24 cellular contexts compared by ENCODE assay signal in genomic region chr7:105307163-105307672, GRCh38.
DNase-seq lines count a peak whose midpoint lies in the region; ATAC-seq and TF ChIP-seq lines count a peak whose summit lies in the region.
"Had no signal": no experiment of that assay in that cellular context is flagged by ENCODE, and none has a peak within 500 bp of the region (broad histone marks: within the 10 kb centered on the region; RNA-seq: fewer than 3 reads in every experiment).

No MANE protein-coding gene starts in this region.

- peak overlapping the region; percentile 5 to 66 for H3K27ac Mint-ChIP-seq in activated naive CD4-positive, alpha-beta T cell treated with anti-CD3 and anti-CD28 coated beads, Interleukin-2, amount 50 U/mL, for 72 hours
- no peak overlapping the region for H3K27ac Mint-ChIP-seq in activated naive CD4-positive, alpha-beta T cell treated with anti-CD3 and anti-CD28 coated beads for 36 hours
- peak overlapping the region; percentile 71 for H3K27ac Mint-ChIP-seq in activated T-helper 17 cell treated with anti-CD3 and anti-CD28 coated beads, Interleukin-2, amount 50 U/mL, for 72 hours
- peak overlapping the region; percentile 30 to 41 for H3K27ac Mint-ChIP-seq in natural killer cell
- H3K27ac Mint-ChIP-seq: H9 had no signal

- H3K36me3 Mint-ChIP-seq in activated naive CD4-positive, alpha-beta T cell treated with anti-CD3 and anti-CD28 coated beads, Interleukin-2, amount 50 U/mL, for 72 hours: peaks cover 0 to 18% of the 10 kb centered on the region in 2 donors
- peaks cover 2% of the 10 kb centered on the region for H3K36me3 Mint-ChIP-seq in activated naive CD4-positive, alpha-beta T cell treated with anti-CD3 and anti-CD28 coated beads for 36 hours (ENCODE audit: low read depth)
- no peaks in the 10 kb centered on the region for H3K36me3 Mint-ChIP-seq in activated T-helper 17 cell treated with anti-CD3 and anti-CD28 coated beads, Interleukin-2, amount 50 U/mL, for 72 hours (ENCODE audit: low read depth)
- H3K36me3 Mint-ChIP-seq in natural killer cell: no peaks in the 10 kb centered on the region

- H3K4me3 Mint-ChIP-seq in activated naive CD4-positive, alpha-beta T cell treated with anti-CD3 and anti-CD28 coated beads for 36 hours: no peak overlapping the region
- H3K4me3 Mint-ChIP-seq in activated T-helper 17 cell treated with anti-CD3 and anti-CD28 coated beads, Interleukin-2, amount 50 U/mL, for 72 hours: peak overlapping the region; percentile 52
- no peak overlapping the region for H3K4me3 Mint-ChIP-seq in natural killer cell
- H3K4me3 Mint-ChIP-seq: H9 had no signal

- DNase-seq in activated naive CD4-positive, alpha-beta T cell treated with anti-CD3 and anti-CD28 coated beads, Interleukin-2, amount 50 U/mL, for 72 hours (ENCODE audit: low spot score in 2 of 2): no peak
- DNase-seq in activated naive CD4-positive, alpha-beta T cell treated with anti-CD3 and anti-CD28 coated beads for 36 hours: no peak
- DNase-seq in natural killer cell (no peak), NCI-H1417 treated with DMSO at 0.1 percent for 48 hours (lab: John Stamatoyannopoulos, UW) (no peak), HPDE6-E6E7 (ENCODE audit: extremely low spot score) (no peak)
- DNase-seq: activated CD4-positive, alpha-beta T cell treated with anti-CD3 and anti-CD28 coated beads, Interleukin-2, amount 50 U/mL, for 48 hours; activated gamma-delta T cell treated with Interleukin-2 at 50 U/mL for 16 hours; AML-193; DMS53; effector CD4-positive, alpha-beta T cell; GDM1; H9; KBM-7; kidney glomerular epithelial cell; mucosa of descending colon; NCI-H1436 treated with DMSO at 0.1 percent for 48 hours; NCI-H2107; sigmoid colon; stimulated activated CD4-positive, alpha-beta T cell treated with anti-CD3 and anti-CD28 coated beads, Interleukin-4, amount 100 ng/mL, for 24 hours had no signal

- intact Hi-C loops in activated naive CD4-positive, alpha-beta T cell treated with anti-CD3 and anti-CD28 coated beads for 36 hours (cut with micrococcal nuclease): no loop called here
- intact Hi-C loops in natural killer cell (cut with micrococcal nuclease): loop anchor here (5.0 kb wide), 1 partner anchor 40 kb away; no protein-coding TSS in a partner anchor

- H3K9me3 Mint-ChIP-seq in activated naive CD4-positive, alpha-beta T cell treated with anti-CD3 and anti-CD28 coated beads, Interleukin-2, amount 50 U/mL, for 72 hours: no peaks in the 10 kb centered on the region
- H3K9me3 Mint-ChIP-seq in activated naive CD4-positive, alpha-beta T cell treated with anti-CD3 and anti-CD28 coated beads for 36 hours: no peaks in the 10 kb centered on the region
- no peaks in the 10 kb centered on the region for H3K9me3 Mint-ChIP-seq in activated T-helper 17 cell treated with anti-CD3 and anti-CD28 coated beads, Interleukin-2, amount 50 U/mL, for 72 hours
- H3K9me3 Mint-ChIP-seq in natural killer cell: no peaks in the 10 kb centered on the region
- H3K9me3 Mint-ChIP-seq: H9; T-helper 1 cell treated with Interleukin-12 subunit alpha and Interleukin-12 subunit beta and Interleukin-4 antibody, amounts not matched to agents 30 μg/mL and 1 μg/mL, for 36 hours had no signal

- peaks cover 61% of the 10 kb centered on the region for H3K4me1 Mint-ChIP-seq in activated naive CD4-positive, alpha-beta T cell treated with anti-CD3 and anti-CD28 coated beads for 36 hours (ENCODE audit: low read depth)
- peaks cover 42% of the 10 kb centered on the region for H3K4me1 Mint-ChIP-seq in activated T-helper 17 cell treated with anti-CD3 and anti-CD28 coated beads, Interleukin-2, amount 50 U/mL, for 72 hours
- peaks cover 60 to 69% of the 10 kb centered on the region in 2 donors for H3K4me1 Mint-ChIP-seq in natural killer cell

- ATAC-seq in activated naive CD4-positive, alpha-beta T cell treated with anti-CD3 and anti-CD28 coated beads, Interleukin-2, amount 50 U/mL, for 72 hours: no peak
- ATAC-seq in activated T-helper 17 cell treated with anti-CD3 and anti-CD28 coated beads, Interleukin-2, amount 50 U/mL, for 72 hours (replicated peaks): no peak
- no peak for ATAC-seq in natural killer cell
- ATAC-seq in HG03521 (IDR thresholded peaks at IDR 0.05; ENCODE audit: unreplicated experiment): no peak
- no peak for ATAC-seq in GM19467 (IDR thresholded peaks at IDR 0.05; ENCODE audit: unreplicated experiment)
- ATAC-seq: A549, mucosa of descending colon had no signal

- CTCF ChIA-PET in activated naive CD4-positive, alpha-beta T cell treated with anti-CD3 and anti-CD28 coated beads for 36 hours (lab: Charles Lee): interaction anchor here (1.2 to 1.6 kb wide), 2 partner anchors 9 to 39 kb away, joined by 3 to 6 read pairs; no protein-coding TSS in a partner anchor

- no peak for TF ChIP-seq CTCF in natural killer cell (IDR thresholded peaks at IDR 0.05)

- no peaks in the 10 kb centered on the region for H3K27me3 Mint-ChIP-seq in activated naive CD4-positive, alpha-beta T cell treated with anti-CD3 and anti-CD28 coated beads for 36 hours (ENCODE audit: low read depth)
- no peaks in the 10 kb centered on the region for H3K27me3 Mint-ChIP-seq in activated T-helper 17 cell treated with anti-CD3 and anti-CD28 coated beads, Interleukin-2, amount 50 U/mL, for 72 hours
- H3K27me3 Mint-ChIP-seq in natural killer cell (ENCODE audit: low read depth in 2 of 2): no peaks in the 10 kb centered on the region
